10 cellular contexts compared by ENCODE assay signal in genomic region chr1:28512058-28512611, GRCh38. TPM values are rescaled to one million over a fixed set of nuclear protein-coding genes. Genes with fewer than 3 reads are reported as not detected.
DNase-seq lines count a peak whose midpoint lies in the region; ATAC-seq and TF ChIP-seq lines count a peak whose summit lies in the region.
"Had no signal": no experiment of that assay in that cellular context is flagged by ENCODE, and none has a peak within 500 bp of the region (broad histone marks: within the 10 kb centered on the region; RNA-seq: fewer than 3 reads in every experiment).

No MANE protein-coding gene starts in this region.

- peaks cover 42% of the 10 kb centered on the region for H3K9me3 Mint-ChIP-seq in HFFc6
- H3K9me3 Mint-ChIP-seq in activated CD8-positive, alpha-beta memory T cell treated with anti-CD3 and anti-CD28 coated beads, Interleukin-2, amount 10 ng/mL, durations not matched to agents 7 days and 5 days (ENCODE audit: low read depth), result no peaks in the 10 kb centered on the region

- peaks cover 43% of the 10 kb centered on the region for H3K4me1 Mint-ChIP-seq in HFFc6 (ENCODE audit: low read depth)
- H3K4me1 Mint-ChIP-seq in activated CD8-positive, alpha-beta memory T cell treated with anti-CD3 and anti-CD28 coated beads, Interleukin-2, amount 10 ng/mL, durations not matched to agents 7 days and 5 days, result peaks cover 46% of the 10 kb centered on the region

- peak overlapping the region; percentile 96 for H3K27ac Mint-ChIP-seq in HFFc6
- H3K27ac Mint-ChIP-seq in activated CD8-positive, alpha-beta memory T cell treated with anti-CD3 and anti-CD28 coated beads, Interleukin-2, amount 10 ng/mL, durations not matched to agents 7 days and 5 days, result peak overlapping the region; percentile 99

- no peak for TF ChIP-seq POLR2A in gastroesophageal sphincter (IDR thresholded peaks at IDR 0.05)

- 94% methylated on average over 4 of the region's 7 CpGs; no CpG with 5 or more reads in 1 of the 2 experiments for WGBS in mesodermal cell (ENCODE audit: insufficient coverage in 2 of 2), 2 experiments
- 93% methylated on average over 6 of the region's 7 CpGs; no CpG with 5 or more reads in 1 of the 2 donors for WGBS in gastroesophageal sphincter (ENCODE audit: low coverage in 1 of 2), 2 donors

- H3K27me3 ChIP-seq in gastroesophageal sphincter, result no peaks in the 10 kb centered on the region
- H3K27me3 ChIP-seq: neutrophil had no signal

- no peak overlapping the region for H3K4me3 ChIP-seq in mesodermal cell (ENCODE audit: extremely low read depth, insufficient read depth, low read length, poor library complexity, severe bottlenecking)
- no peak overlapping the region for H3K4me3 ChIP-seq in gastroesophageal sphincter
- H3K4me3 ChIP-seq: thoracic aorta had no signal

- H3K36me3 Mint-ChIP-seq in HFFc6 (ENCODE audit: low read depth), result peaks cover 59% of the 10 kb centered on the region
- H3K36me3 Mint-ChIP-seq in activated CD8-positive, alpha-beta memory T cell treated with anti-CD3 and anti-CD28 coated beads, Interleukin-2, amount 10 ng/mL, durations not matched to agents 7 days and 5 days, result peaks cover 60% of the 10 kb centered on the region

- ATAC-seq in activated CD8-positive, alpha-beta memory T cell treated with anti-CD3 and anti-CD28 coated beads, Interleukin-2, amount 10 ng/mL, durations not matched to agents 7 days and 5 days, result no peak
- ATAC-seq in GM21360 (IDR thresholded peaks at IDR 0.05; ENCODE audit: unreplicated experiment) (no peak), gastroesophageal sphincter (no peak)

- H3K4me1 ChIP-seq in mesodermal cell (ENCODE audit: control insufficient read depth, insufficient read depth, low read length, poor library complexity, severe bottlenecking), result peaks cover 21% of the 10 kb centered on the region
- peaks cover 4 to 60% (median 33%) of the 10 kb centered on the region in 3 donors for H3K4me1 ChIP-seq in gastroesophageal sphincter

- DNase-seq in DMS 273 (lab: John Stamatoyannopoulos, UW; ENCODE audit: unreplicated experiment), result peak; percentile 74
- peak; percentile 39 for DNase-seq in HFFc6
- no peak for DNase-seq in activated CD8-positive, alpha-beta memory T cell treated with anti-CD3 and anti-CD28 coated beads, Interleukin-2, amount 10 ng/mL, durations not matched to agents 7 days and 5 days
- DNase-seq in effector CD4-positive, alpha-beta T cell, result no peak
- DNase-seq in NCI-H2081 (lab: John Stamatoyannopoulos, UW), result no peak

- peak overlapping the region; percentile 26 for H3K27ac ChIP-seq in mesodermal cell (ENCODE audit: low read depth, low read length, severe bottlenecking)
- no peak overlapping the region for H3K27ac ChIP-seq in gastroesophageal sphincter
- H3K27ac ChIP-seq: neutrophil, thoracic aorta had no signal

- peak overlapping the region; percentile 97 for H3K4me3 Mint-ChIP-seq in HFFc6
- peak overlapping the region; percentile 53 for H3K4me3 Mint-ChIP-seq in activated CD8-positive, alpha-beta memory T cell treated with anti-CD3 and anti-CD28 coated beads, Interleukin-2, amount 10 ng/mL, durations not matched to agents 7 days and 5 days

- peaks cover 82% of the 10 kb centered on the region for H3K27me3 Mint-ChIP-seq in HFFc6 (ENCODE audit: insufficient read depth)
- H3K27me3 Mint-ChIP-seq in activated CD8-positive, alpha-beta memory T cell treated with anti-CD3 and anti-CD28 coated beads, Interleukin-2, amount 10 ng/mL, durations not matched to agents 7 days and 5 days, result no peaks in the 10 kb centered on the region

- CTCF ChIA-PET in activated CD8-positive, alpha-beta memory T cell treated with anti-CD3 and anti-CD28 coated beads, Interleukin-2, amount 10 ng/mL, durations not matched to agents 7 days and 5 days (lab: Charles Lee), result interaction anchor here (0.8 to 1.0 kb wide), 3 partner anchors 152 to 370 kb away, joined by 3 to 4 read pairs (median 3); no protein-coding TSS in a partner anchor

- H3K36me3 ChIP-seq in mesodermal cell (ENCODE audit: control insufficient read depth, insufficient read depth, low read length) (peaks cover 67% of the 10 kb centered on the region), gastroesophageal sphincter (peaks cover 0 to 80% of the 10 kb centered on the region in 2 donors)

- TF ChIP-seq CTCF in HFFc6 (IDR thresholded peaks at IDR 0.05) (no peak), gastroesophageal sphincter (IDR thresholded peaks at IDR 0.05) (no peak)

- no peaks in the 10 kb centered on the region for H3K9me3 ChIP-seq in mesodermal cell (ENCODE audit: control insufficient read depth, low read length)
- H3K9me3 ChIP-seq in gastroesophageal sphincter, result no peaks in the 10 kb centered on the region
- H3K9me3 ChIP-seq: neutrophil, thoracic aorta had no signal

- no peak for TF ChIP-seq EP300 in gastroesophageal sphincter (IDR thresholded peaks at IDR 0.05)

RNA-seq across cellular contexts. Expression of gene RCC1, which starts 6.3 kb away (rescaled TPM):
- total RNA-seq in HFFc6 (2021; fragmentation: NEBNext Ultra II Directional; extraction: Animal tissue kit (Norgen Biotek cat#: 25700)), result 10 to 100 TPM; 30.9 to 45.4 (median 38.4) TPM
- total RNA-seq in activated CD8-positive, alpha-beta memory T cell treated with anti-CD3 and anti-CD28 coated beads, Interleukin-2, amount 10 ng/mL, durations not matched to agents 7 days and 5 days, result 10 to 100 TPM; 61.4 to 77.6 TPM
- polyA plus RNA-seq in mesodermal cell (2013, experiment 1 of 2), result 42.7 TPM
- 44.9 TPM for polyA plus RNA-seq in mesodermal cell (2013, experiment 2 of 2)
- total RNA-seq in gastroesophageal sphincter, result 10 to 100 TPM in 3 of 4 donors, 1 to 10 TPM in 1; 5.8 to 21.6 (median 12.7) TPM

RNA-seq across cellular contexts. Expression of gene TRNAU1AP, which starts 40.8 kb away (rescaled TPM):
- 10 to 100 TPM; 20.9 to 33.0 (median 28.2) TPM for total RNA-seq in HFFc6 (2021; fragmentation: NEBNext Ultra II Directional; extraction: Animal tissue kit (Norgen Biotek cat#: 25700))
- total RNA-seq in activated CD8-positive, alpha-beta memory T cell treated with anti-CD3 and anti-CD28 coated beads, Interleukin-2, amount 10 ng/mL, durations not matched to agents 7 days and 5 days, result 10 to 100 TPM; 52.8 to 55.2 TPM
- polyA plus RNA-seq in mesodermal cell (2013, experiment 1 of 2), result 33.7 TPM
- 37.4 TPM for polyA plus RNA-seq in mesodermal cell (2013, experiment 2 of 2)
- 10 to 100 TPM; 18.5 to 25.0 (median 21.8) TPM for total RNA-seq in gastroesophageal sphincter

Comparison
In these comparisons a context has a peak if more than half of its experiments do, and no peak if none do; other contexts are left out.
1. DNase-seq: peak in DMS 273 (single experiment) and HFFc6 (single experiment); none in activated CD8-positive, alpha-beta memory T cell treated with anti-CD3 and anti-CD28 coated beads, Interleukin-2, amount 10 ng/mL, durations not matched to agents 7 days and 5 days (single experiment), effector CD4-positive, alpha-beta T cell (single experiment) and NCI-H2081 (0 of 2).